1 cellular context compared by ENCODE assay signal in the genomic region with DNA sequence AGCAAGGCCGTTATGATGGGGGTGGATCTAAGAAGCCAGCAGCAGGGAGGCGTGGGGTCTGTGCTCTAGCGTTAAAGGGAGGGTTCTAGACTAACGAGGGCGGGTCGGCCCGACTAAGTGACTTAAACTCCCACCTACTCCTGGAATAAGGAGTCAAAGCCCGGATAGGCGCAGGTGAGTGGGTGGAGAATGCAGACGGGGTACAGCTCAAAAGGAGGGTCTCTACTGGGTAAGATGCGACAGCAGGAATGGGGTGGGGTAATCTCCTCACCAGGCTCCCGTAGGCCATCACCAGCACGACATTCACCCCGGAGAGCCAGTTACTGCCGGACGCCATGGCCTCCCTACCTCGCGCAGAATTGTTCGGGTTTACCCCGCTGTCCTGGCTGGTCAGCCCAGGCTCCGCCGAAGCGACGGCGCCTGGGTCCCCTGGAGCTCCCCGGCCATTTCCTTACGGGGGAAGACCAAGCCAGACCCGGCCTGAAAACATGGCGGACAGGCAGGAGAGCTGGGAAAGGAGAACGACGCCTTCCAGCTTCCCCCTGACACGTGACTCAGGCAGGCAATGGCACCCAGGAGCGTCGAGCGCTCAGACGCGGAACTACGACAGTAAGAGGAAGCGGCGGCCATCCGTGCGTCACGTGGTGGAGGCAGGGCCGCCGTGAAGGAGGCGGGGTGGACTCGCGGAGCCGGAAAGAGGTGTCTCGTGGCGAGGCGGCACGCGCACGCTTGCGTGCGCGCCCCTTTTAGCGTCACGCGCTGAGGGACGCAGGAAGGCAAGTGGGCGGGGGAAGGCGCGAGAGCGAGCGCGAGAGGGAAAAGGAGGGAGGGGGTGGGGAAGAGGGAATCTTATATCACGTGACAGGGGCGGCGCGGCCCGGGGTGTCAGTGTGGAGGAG.
TF ChIP-seq lines count a peak whose summit lies in the region.

A gene with protein sequence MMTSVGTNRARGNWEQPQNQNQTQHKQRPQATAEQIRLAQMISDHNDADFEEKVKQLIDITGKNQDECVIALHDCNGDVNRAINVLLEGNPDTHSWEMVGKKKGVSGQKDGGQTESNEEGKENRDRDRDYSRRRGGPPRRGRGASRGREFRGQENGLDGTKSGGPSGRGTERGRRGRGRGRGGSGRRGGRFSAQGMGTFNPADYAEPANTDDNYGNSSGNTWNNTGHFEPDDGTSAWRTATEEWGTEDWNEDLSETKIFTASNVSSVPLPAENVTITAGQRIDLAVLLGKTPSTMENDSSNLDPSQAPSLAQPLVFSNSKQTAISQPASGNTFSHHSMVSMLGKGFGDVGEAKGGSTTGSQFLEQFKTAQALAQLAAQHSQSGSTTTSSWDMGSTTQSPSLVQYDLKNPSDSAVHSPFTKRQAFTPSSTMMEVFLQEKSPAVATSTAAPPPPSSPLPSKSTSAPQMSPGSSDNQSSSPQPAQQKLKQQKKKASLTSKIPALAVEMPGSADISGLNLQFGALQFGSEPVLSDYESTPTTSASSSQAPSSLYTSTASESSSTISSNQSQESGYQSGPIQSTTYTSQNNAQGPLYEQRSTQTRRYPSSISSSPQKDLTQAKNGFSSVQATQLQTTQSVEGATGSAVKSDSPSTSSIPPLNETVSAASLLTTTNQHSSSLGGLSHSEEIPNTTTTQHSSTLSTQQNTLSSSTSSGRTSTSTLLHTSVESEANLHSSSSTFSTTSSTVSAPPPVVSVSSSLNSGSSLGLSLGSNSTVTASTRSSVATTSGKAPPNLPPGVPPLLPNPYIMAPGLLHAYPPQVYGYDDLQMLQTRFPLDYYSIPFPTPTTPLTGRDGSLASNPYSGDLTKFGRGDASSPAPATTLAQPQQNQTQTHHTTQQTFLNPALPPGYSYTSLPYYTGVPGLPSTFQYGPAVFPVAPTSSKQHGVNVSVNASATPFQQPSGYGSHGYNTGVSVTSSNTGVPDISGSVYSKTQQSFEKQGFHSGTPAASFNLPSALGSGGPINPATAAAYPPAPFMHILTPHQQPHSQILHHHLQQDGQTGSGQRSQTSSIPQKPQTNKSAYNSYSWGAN (plus strand): TSS at position 885 of the 899 bp plus-strand sequence. CDS start 4,169 bp downstream, outside the sequence.

TF ChIP-seq in SK-N-SH, 30 proteins besides CTCF, POLR2A, EP300 and RAD21 (continued from another document):
- TF ChIP-seq, protein P1, sequence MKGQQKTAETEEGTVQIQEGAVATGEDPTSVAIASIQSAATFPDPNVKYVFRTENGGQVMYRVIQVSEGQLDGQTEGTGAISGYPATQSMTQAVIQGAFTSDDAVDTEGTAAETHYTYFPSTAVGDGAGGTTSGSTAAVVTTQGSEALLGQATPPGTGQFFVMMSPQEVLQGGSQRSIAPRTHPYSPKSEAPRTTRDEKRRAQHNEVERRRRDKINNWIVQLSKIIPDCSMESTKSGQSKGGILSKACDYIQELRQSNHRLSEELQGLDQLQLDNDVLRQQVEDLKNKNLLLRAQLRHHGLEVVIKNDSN (IDR thresholded peaks at IDR 0.05; ENCODE audit: borderline replicate concordance, low read depth), result peak; percentile 97
- peak; percentile 96 for TF ChIP-seq YY1 (IDR thresholded peaks at IDR 0.05; ENCODE audit: low read depth)
- TF ChIP-seq TAF1 (IDR thresholded peaks at IDR 0.05; ENCODE audit: borderline replicate concordance, low read depth, low read length), result peak; percentile 86
- TF ChIP-seq RCOR1 (IDR thresholded peaks at IDR 0.05; ENCODE audit: low read length), result 0 out of 2 replicates have a peak, but pooled peaks have one; percentile 16
- peak; percentile 67 for TF ChIP-seq NRF1 (IDR thresholded peaks at IDR 0.05; ENCODE audit: low read depth, low read length)
- TF ChIP-seq, protein P2, sequence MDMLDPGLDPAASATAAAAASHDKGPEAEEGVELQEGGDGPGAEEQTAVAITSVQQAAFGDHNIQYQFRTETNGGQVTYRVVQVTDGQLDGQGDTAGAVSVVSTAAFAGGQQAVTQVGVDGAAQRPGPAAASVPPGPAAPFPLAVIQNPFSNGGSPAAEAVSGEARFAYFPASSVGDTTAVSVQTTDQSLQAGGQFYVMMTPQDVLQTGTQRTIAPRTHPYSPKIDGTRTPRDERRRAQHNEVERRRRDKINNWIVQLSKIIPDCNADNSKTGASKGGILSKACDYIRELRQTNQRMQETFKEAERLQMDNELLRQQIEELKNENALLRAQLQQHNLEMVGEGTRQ (IDR thresholded peaks at IDR 0.05; ENCODE audit: borderline replicate concordance, low read depth, low read length), result peak; percentile 95
- TF ChIP-seq FOSL2 (IDR thresholded peaks at IDR 0.05; ENCODE audit: borderline replicate concordance, low read depth), result no peak
- TF ChIP-seq CHD2 (IDR thresholded peaks at IDR 0.05; ENCODE audit: low read length, partially characterized antibody), result peak; percentile 73
